Comparison of ENCODE assay signal across 8 cellular contexts in genomic region chr3:24640330-24640877, GRCh38.
DNase-seq lines count a peak whose midpoint lies in the region; ATAC-seq and TF ChIP-seq lines count a peak whose summit lies in the region.

No MANE protein-coding gene starts in this region.

- H3K9ac ChIP-seq in PC-3 (ENCODE audit: low read length): no peak overlapping the region

- peak in 2 of 3 experiments; percentile 8 to 64 for DNase-seq in NCI-H1417 (lab: John Stamatoyannopoulos, UW)
- DNase-seq in NCI-H1417 treated with DMSO at 0.1 percent for 48 hours (lab: John Stamatoyannopoulos, UW): no peak
- peak; percentile 74 for DNase-seq in PC-3
- peak; percentile 23 to 79 for DNase-seq in foreskin fibroblast
- no peak for DNase-seq in spleen
- no peak for DNase-seq in G401 (ENCODE audit: low spot score)

- no peaks in the 10 kb centered on the region for H4K20me1 ChIP-seq in PC-3 (ENCODE audit: low read length)

- H3K27me3 ChIP-seq in PC-3 (ENCODE audit: low read length) (no peaks in the 10 kb centered on the region), spleen (replicated peaks in 1 of 7) (no peaks in the 10 kb centered on the region)

- H3K9me3 ChIP-seq in PC-3 (ENCODE audit: low read length): no peaks in the 10 kb centered on the region
- H3K9me3 ChIP-seq in spleen: peaks cover 0 to 7% (median 0%) of the 10 kb centered on the region in 8 donors

- CTCF ChIA-PET in PC-3 (lab: Charles Lee): no interaction called here

- H3K36me3 ChIP-seq in PC-3 (ENCODE audit: low read depth, low read length) (no peaks in the 10 kb centered on the region), spleen (no peaks in the 10 kb centered on the region)

- TF ChIP-seq CTCF in PC-3 (conservative IDR thresholded peaks at IDR 0.05; ENCODE audit: low read depth, low read length) (peak; percentile 95), foreskin fibroblast (IDR thresholded peaks at IDR 0.05; ENCODE audit: low read depth, low read length) (peak; percentile 42), spleen (IDR thresholded peaks at IDR 0.05 in 8 of 11, conservative IDR thresholded peaks at IDR 0.05 in 3 of 11) (peak in 9 of 11 experiments; percentile 18 to 53 (median 45))

- H3F3A ChIP-seq in PC-3 (ENCODE audit: low read length, unreplicated experiment): no peaks in the 10 kb centered on the region

- no peaks in the 10 kb centered on the region for H3K9me2 ChIP-seq in PC-3 (replicated peaks; ENCODE audit: low read length)

- H3K4me2 ChIP-seq in PC-3 (ENCODE audit: low read length): peak overlapping the region; percentile 27; the same call in 1 of the 2 replicates

- H2AFZ ChIP-seq in PC-3 (ENCODE audit: low read length): peak overlapping the region; percentile 68

- ATAC-seq in PC-3: peak; percentile 94
- no peak for ATAC-seq in GM21825 (IDR thresholded peaks at IDR 0.05; ENCODE audit: unreplicated experiment)
- no peak for ATAC-seq in HG03135 (IDR thresholded peaks at IDR 0.05; ENCODE audit: unreplicated experiment)

- intact Hi-C loops in PC-3 (cut with micrococcal nuclease): loop anchor here (1.0 to 2.0 kb wide), 6 partner anchors 43 to 454 kb away; no protein-coding TSS in a partner anchor
- intact Hi-C loops in spleen (cut with DNase I; ENCODE audit: low total_unique reads): no loop called here

- H3K4me3 ChIP-seq in PC-3 (ENCODE audit: low read length): no peak overlapping the region
- no peak overlapping the region for H3K4me3 ChIP-seq in foreskin fibroblast (ENCODE audit: low read depth in 1 of 2, low read length in 2 of 2)
- no peak overlapping the region for H3K4me3 ChIP-seq in spleen

- BruUV-seq in PC-3 (replicated peaks; lab: Mats Ljungman, UMichigan): no TSS peak

- in situ Hi-C loops in G401 (cut with HindIII; ENCODE audit: low sequenced_read_pairs): no loop called here

- WGBS in spleen, 5 donors: 53 to 74% (median 55%) methylated on average over 3 of the region's 3 CpGs

- TF ChIP-seq POLR2A in spleen (IDR thresholded peaks at IDR 0.05): no peak

- H3K79me2 ChIP-seq in PC-3 (ENCODE audit: low read length): no peaks in the 10 kb centered on the region

- POLR2A ChIA-PET in PC-3 (lab: Charles Lee; ENCODE audit: unreplicated experiment): interaction anchor here (0.7 kb wide), 1 partner anchor 32 kb away, joined by 3 read pairs; no protein-coding TSS in a partner anchor

- H3K27ac ChIP-seq in PC-3 (ENCODE audit: low read length): no peak overlapping the region
- H3K27ac ChIP-seq in spleen: peak overlapping the region in 1 of 8 donors; percentile 68

- H3K4me1 ChIP-seq in PC-3 (ENCODE audit: insufficient read depth, low read length): peaks cover 16% of the 10 kb centered on the region
- peaks cover 0 to 14% (median 3%) of the 10 kb centered on the region in 6 donors for H3K4me1 ChIP-seq in spleen

Comparison
In these comparisons a context has a peak if more than half of its experiments do, and no peak if none do; other contexts are left out.
1. DNase-seq: peak in NCI-H1417 (2 of 3), PC-3 (single experiment) and foreskin fibroblast (2 of 2); none in NCI-H1417 treated with DMSO at 0.1 percent for 48 hours (single experiment), spleen (single experiment) and G401 (single experiment).
2. CTCF ChIP-seq: peak in every context shown above with its lines; median percentile 95 in PC-3; 45 in spleen; 42 in foreskin fibroblast.